ENCODE assay signal across 8 cellular contexts in the genomic region with DNA sequence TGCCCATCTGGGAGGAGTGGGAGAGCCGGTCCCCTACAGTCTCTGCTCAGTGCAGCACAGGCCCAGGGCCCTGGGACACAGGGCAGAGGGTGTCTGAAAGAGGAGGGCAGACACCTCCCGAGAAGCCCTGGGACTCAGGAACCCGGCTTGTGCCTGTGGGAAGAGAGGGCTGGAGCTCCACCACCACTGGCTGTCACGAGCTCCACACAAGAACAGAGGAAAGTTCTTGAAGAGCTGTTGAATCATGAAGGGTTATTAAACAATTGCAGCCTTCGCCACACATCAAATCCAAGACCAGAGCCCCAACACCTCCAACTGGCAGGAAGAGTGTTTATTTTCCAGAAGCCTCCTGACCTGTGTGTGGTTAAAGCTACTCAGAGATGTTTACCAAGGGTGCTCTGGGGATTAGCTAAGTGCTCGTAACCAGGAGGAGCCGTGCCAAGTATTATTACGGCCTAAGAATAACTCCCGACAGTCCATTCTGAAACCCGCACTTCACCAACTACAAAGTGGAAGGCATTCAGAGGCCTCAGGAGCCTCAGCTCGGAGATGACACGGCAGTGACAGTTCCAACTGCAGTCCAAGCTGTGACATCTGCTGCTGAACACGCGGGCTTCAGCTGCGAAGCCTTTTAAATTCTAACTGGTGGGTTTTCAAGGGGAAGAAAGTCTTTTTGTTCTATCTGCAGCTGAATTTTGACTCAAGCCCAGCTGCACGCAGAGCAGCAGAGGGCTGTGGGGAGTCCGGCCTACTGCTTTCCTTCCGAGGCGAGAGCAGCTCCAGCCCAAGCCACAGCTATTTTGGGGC.
DNase-seq lines count a peak whose midpoint lies in the region; ATAC-seq and TF ChIP-seq lines count a peak whose summit lies in the region.

No MANE protein-coding gene starts in this region.

- H3K27ac Mint-ChIP-seq in glutamatergic neuron (ENCODE audit: unreplicated experiment), result peak overlapping the region; percentile 94

- no peaks in the 10 kb centered on the region for H3K9me3 ChIP-seq in Panc1 (ENCODE audit: control insufficient read depth, insufficient read depth, low read depth, low read length)

- CTCF ChIA-PET in Panc1 (lab: Charles Lee), result interaction anchor here (0.5 to 1.0 kb wide), 2 partner anchors 37 to 189 kb away, joined by 4 read pairs; no protein-coding TSS in a partner anchor

- ATAC-seq in Panc1 (peak; percentile 90), GM21786 (IDR thresholded peaks at IDR 0.05; ENCODE audit: unreplicated experiment) (no peak), HG03571 (IDR thresholded peaks at IDR 0.05; ENCODE audit: unreplicated experiment) (no peak)
- no peak for ATAC-seq in activated T-cell treated with anti-CD3 and anti-CD28 coated beads, Interleukin-2, amount 50 U/mL, for 4 hours

- in situ Hi-C loops in Panc1 (cut with HindIII; ENCODE audit: low pct_unique_long_range_greater_than_20kb, low sequenced_read_pairs), result no loop called here

- H3K4me3 ChIP-seq in Panc1 (ENCODE audit: low read depth in 2 of 2, low read length in 2 of 2) (no peak overlapping the region), skeletal muscle cell (ENCODE audit: low read depth, low read length) (no peak overlapping the region)

- BruUV-seq in Panc1 (replicated peaks; lab: Mats Ljungman, UMichigan), result no TSS peak

- TF ChIP-seq CTCF in Panc1 (IDR thresholded peaks at IDR 0.05) (no peak), glutamatergic neuron (IDR thresholded peaks at IDR 0.05; ENCODE audit: partially characterized antibody, unreplicated experiment) (no peak)

- H3K4me1 ChIP-seq in Panc1 (ENCODE audit: control insufficient read depth, insufficient read depth, low read length), result peaks cover 27% of the 10 kb centered on the region

- H3K36me3 ChIP-seq in Panc1 (ENCODE audit: control insufficient read depth, insufficient read depth, low read length), result no peaks in the 10 kb centered on the region

- POLR2A ChIA-PET in Panc1 (lab: Charles Lee), result no interaction called here

- 0 out of 2 replicates have a peak overlapping the region, but pooled peaks have one; percentile 19 for H3K27ac ChIP-seq in Panc1 (ENCODE audit: low read length)

- H3K4me3 Mint-ChIP-seq in glutamatergic neuron (ENCODE audit: unreplicated experiment), result peak overlapping the region; percentile 72
- no peak overlapping the region for H3K4me3 Mint-ChIP-seq in activated T-cell treated with anti-CD3 and anti-CD28 coated beads, Interleukin-2, amount 50 U/mL, for 4 hours

- H3K27me3 Mint-ChIP-seq in glutamatergic neuron (ENCODE audit: unreplicated experiment), result peaks cover 11% of the 10 kb centered on the region
- no peaks in the 10 kb centered on the region for H3K27me3 Mint-ChIP-seq in activated T-cell treated with anti-CD3 and anti-CD28 coated beads, Interleukin-2, amount 50 U/mL, for 4 hours (ENCODE audit: low read depth)

- peaks cover 6% of the 10 kb centered on the region for H3K36me3 Mint-ChIP-seq in glutamatergic neuron (ENCODE audit: unreplicated experiment)
- H3K36me3 Mint-ChIP-seq in activated T-cell treated with anti-CD3 and anti-CD28 coated beads, Interleukin-2, amount 50 U/mL, for 4 hours (ENCODE audit: insufficient read depth), result peaks cover 8% of the 10 kb centered on the region

- H3K9me3 Mint-ChIP-seq in glutamatergic neuron (ENCODE audit: unreplicated experiment), result peaks cover 13% of the 10 kb centered on the region
- H3K9me3 Mint-ChIP-seq in activated T-cell treated with anti-CD3 and anti-CD28 coated beads, Interleukin-2, amount 50 U/mL, for 4 hours, result no peaks in the 10 kb centered on the region

- no peaks in the 10 kb centered on the region for H3K27me3 ChIP-seq in Panc1 (ENCODE audit: control insufficient read depth, insufficient read depth, low read length)

- DNase-seq in HT-29 (ENCODE audit: low spot score), result peak; percentile 95
- DNase-seq in Panc1 (ENCODE audit: low read depth, low spot score), result peak; percentile 32
- peak; percentile 46 for DNase-seq in glutamatergic neuron
- DNase-seq in skeletal muscle cell (ENCODE audit: low read depth), result peak; percentile 95
- DNase-seq in activated T-cell treated with anti-CD3 and anti-CD28 coated beads, Interleukin-2, amount 50 U/mL, for 4 hours, result no peak
- DNase-seq in RKO (ENCODE audit: low spot score), result no peak

- intact Hi-C loops in Panc1 (cut with micrococcal nuclease; ENCODE audit: unreplicated experiment), result no loop called here

- H3K4me1 Mint-ChIP-seq in glutamatergic neuron (ENCODE audit: low read depth, unreplicated experiment), result peaks cover 31% of the 10 kb centered on the region
- no peaks in the 10 kb centered on the region for H3K4me1 Mint-ChIP-seq in activated T-cell treated with anti-CD3 and anti-CD28 coated beads, Interleukin-2, amount 50 U/mL, for 4 hours (ENCODE audit: low read depth)

Comparison
In these comparisons a context has a peak if more than half of its experiments do, and no peak if none do; other contexts are left out.
1. DNase-seq: peak in HT-29 (single experiment), Panc1 (single experiment), glutamatergic neuron (single experiment) and skeletal muscle cell (single experiment); none in activated T-cell treated with anti-CD3 and anti-CD28 coated beads, Interleukin-2, amount 50 U/mL, for 4 hours (single experiment) and RKO (single experiment).